In genomic region chr1:25140073-25140797, GRCh38 we compare ENCODE assay signal across 11 cellular contexts.
DNase-seq lines count a peak whose midpoint lies in the region; ATAC-seq and TF ChIP-seq lines count a peak whose summit lies in the region.
"Had no signal": no experiment of that assay in that cellular context is flagged by ENCODE, and none has a peak within 500 bp of the region (broad histone marks: within the 10 kb centered on the region; RNA-seq: fewer than 3 reads in every experiment).

No MANE protein-coding gene starts in this region.

- no peak overlapping the region for H2AFZ ChIP-seq in neural progenitor cell (replicated peaks)
- no peak overlapping the region for H2AFZ ChIP-seq in smooth muscle cell (ENCODE audit: low read depth)

- DNase-seq in RPMI7951 (ENCODE audit: low read depth) (peak; percentile 29), neural progenitor cell (ENCODE audit: low spot score) (no peak), NCI-H2227 treated with DMSO at 0.1 percent for 48 hours (lab: John Stamatoyannopoulos, UW) (no peak), DMS114 treated with DMSO at 0.1 percent for 48 hours (lab: John Stamatoyannopoulos, UW; ENCODE audit: unreplicated experiment) (no peak), smooth muscle cell (lab: John Stamatoyannopoulos, UW; ENCODE audit: unreplicated experiment) (no peak)
- DNase-seq in stimulated activated naive CD4-positive, alpha-beta T cell (lab: John Stamatoyannopoulos, UW), result no peak

- H3K79me2 ChIP-seq in neural progenitor cell (ENCODE audit: low read depth) (no peaks in the 10 kb centered on the region), smooth muscle cell (ENCODE audit: low read depth) (no peaks in the 10 kb centered on the region)

- H3K27ac Mint-ChIP-seq in neural progenitor cell, result peak overlapping the region; percentile 62

- H3K4me1 ChIP-seq in neural progenitor cell (no peaks in the 10 kb centered on the region), smooth muscle cell (ENCODE audit: low read depth) (no peaks in the 10 kb centered on the region)

- peaks cover 18% of the 10 kb centered on the region for H3K27me3 Mint-ChIP-seq in neural progenitor cell (ENCODE audit: insufficient read depth, low read depth)

- H3K27me3 ChIP-seq in neural progenitor cell (no peaks in the 10 kb centered on the region), smooth muscle cell (ENCODE audit: low read depth) (no peaks in the 10 kb centered on the region)

- TF ChIP-seq CTCF in neural progenitor cell (IDR thresholded peaks at IDR 0.05) (no peak), smooth muscle cell (IDR thresholded peaks at IDR 0.05; ENCODE audit: borderline replicate concordance, insufficient read depth, poor library complexity, severe bottlenecking) (no peak)

- H3K9me3 ChIP-seq in neural progenitor cell (ENCODE audit: low read depth), result no peaks in the 10 kb centered on the region
- no peaks in the 10 kb centered on the region for H3K9me3 ChIP-seq in smooth muscle cell (replicated peaks; ENCODE audit: low read depth)
- H3K9me3 ChIP-seq: suprapubic skin had no signal

- ATAC-seq in GM18858 (IDR thresholded peaks at IDR 0.05; ENCODE audit: unreplicated experiment) (peak; percentile 76), HG02798 (IDR thresholded peaks at IDR 0.05; ENCODE audit: poor library complexity, unreplicated experiment) (peak; percentile 81)
- ATAC-seq: HCT116 had no signal

- no peaks in the 10 kb centered on the region for H3K36me3 ChIP-seq in neural progenitor cell
- H3K36me3 ChIP-seq in smooth muscle cell (ENCODE audit: low read depth), result no peaks in the 10 kb centered on the region
- H3K36me3 ChIP-seq: suprapubic skin had no signal

- H4K20me1 ChIP-seq in neural progenitor cell (ENCODE audit: low read depth) (no peaks in the 10 kb centered on the region), smooth muscle cell (ENCODE audit: low read depth) (no peaks in the 10 kb centered on the region)

- H3K27ac ChIP-seq in neural progenitor cell (no peak overlapping the region), smooth muscle cell (ENCODE audit: low read depth) (no peak overlapping the region)
- H3K27ac ChIP-seq: suprapubic skin had no signal

- H3K9me3 Mint-ChIP-seq in neural progenitor cell, result no peaks in the 10 kb centered on the region
- H3K9me3 Mint-ChIP-seq: neural crest cell had no signal

- 60% methylated on average over 15 of the region's 15 CpGs for WGBS in smooth muscle cell (ENCODE audit: low lambda C conversion rate)

- H3K4me2 ChIP-seq in neural progenitor cell (no peak overlapping the region), smooth muscle cell (no peak overlapping the region)

- no peaks in the 10 kb centered on the region for H3K36me3 Mint-ChIP-seq in neural progenitor cell

- no peak overlapping the region for H3K4me3 Mint-ChIP-seq in neural progenitor cell
- H3K4me3 Mint-ChIP-seq: neural crest cell had no signal

- no peak overlapping the region for H3K9ac ChIP-seq in neural progenitor cell
- H3K9ac ChIP-seq in smooth muscle cell (ENCODE audit: low read depth), result no peak overlapping the region

- no peak overlapping the region for H3K4me3 ChIP-seq in neural progenitor cell
- H3K4me3 ChIP-seq in smooth muscle cell, result no peak overlapping the region
- H3K4me3 ChIP-seq: suprapubic skin had no signal

- H3K4me1 Mint-ChIP-seq in neural progenitor cell, result peaks cover 12% of the 10 kb centered on the region

- H3F3A ChIP-seq in neural progenitor cell (ENCODE audit: low read depth), result no peaks in the 10 kb centered on the region
- H3F3A ChIP-seq in smooth muscle cell (ENCODE audit: low read depth), result no peaks in the 10 kb centered on the region
